ENCODE assay signal across 11 cellular contexts in genomic region chr9:10855847-10856246, GRCh38.
DNase-seq lines count a peak whose midpoint lies in the region; ATAC-seq, FAIRE-seq and TF ChIP-seq lines count a peak whose summit lies in the region.
"Had no signal": no experiment of that assay in that cellular context is flagged by ENCODE, and none has a peak within 500 bp of the region (broad histone marks: within the 10 kb centered on the region; RNA-seq: fewer than 3 reads in every experiment).

No MANE protein-coding gene starts in this region.

- H4K20me1 ChIP-seq in Loucy (ENCODE audit: insufficient read depth, low read length, poor library complexity, severe bottlenecking) = no peaks in the 10 kb centered on the region

- no peaks in the 10 kb centered on the region for H3K9me3 ChIP-seq in Loucy (ENCODE audit: insufficient read depth, low read depth, low read length)

- H3K36me3 ChIP-seq in Loucy (ENCODE audit: insufficient read depth, low read length) = no peaks in the 10 kb centered on the region

- peak; percentile 42 for DNase-seq in COR-L47 (lab: John Stamatoyannopoulos, UW)
- DNase-seq in iris pigment epithelial cell (ENCODE audit: low read depth) = peak; percentile 27
- DNase-seq: activated CD4-positive, CD25-positive, alpha-beta regulatory T cell treated with anti-CD3 and anti-CD28 coated beads, Interleukin-2, amount 50 U/mL, for 72 hours; aorta; immature natural killer cell had no signal

- no peak overlapping the region for H3K4me2 ChIP-seq in Loucy (ENCODE audit: low read depth, low read length, poor library complexity, severe bottlenecking)

- H3K79me2 ChIP-seq in Loucy (ENCODE audit: insufficient read depth, low read length) = no peaks in the 10 kb centered on the region

- no peak overlapping the region for H3K9ac ChIP-seq in Loucy (ENCODE audit: low read depth, low read length, poor library complexity, severe bottlenecking)

- no peaks in the 10 kb centered on the region for H3K4me1 ChIP-seq in Loucy (ENCODE audit: insufficient read depth, low read length, poor library complexity, severe bottlenecking)

- peak; percentile 9 for FAIRE-seq in TTC549 (lab: Jason Lieb, UNC)

- ATAC-seq in GM21381 (IDR thresholded peaks at IDR 0.05; ENCODE audit: unreplicated experiment) = no peak
- ATAC-seq in HG02588 (IDR thresholded peaks at IDR 0.05; ENCODE audit: unreplicated experiment) = no peak
- ATAC-seq in HG03097 (IDR thresholded peaks at IDR 0.05; ENCODE audit: low FRiP score, unreplicated experiment) = no peak
- no peak for ATAC-seq in HG03108 (IDR thresholded peaks at IDR 0.05; ENCODE audit: unreplicated experiment)

- no peaks in the 10 kb centered on the region for H3K9me2 ChIP-seq in Loucy (replicated peaks; ENCODE audit: low read depth, low read length)

- H3K27me3 ChIP-seq in Loucy (ENCODE audit: insufficient read depth, low read length, poor library complexity, severe bottlenecking) = no peaks in the 10 kb centered on the region

- no peak overlapping the region for H3K4me3 ChIP-seq in Loucy (ENCODE audit: low read length, poor library complexity, severe bottlenecking)

- TF ChIP-seq CTCF in Loucy (conservative IDR thresholded peaks at IDR 0.05; ENCODE audit: low read length) = peak; percentile 59

- no peak overlapping the region for H2AFZ ChIP-seq in Loucy (ENCODE audit: low read length)

- H3F3A ChIP-seq in Loucy (ENCODE audit: low read depth) = no peaks in the 10 kb centered on the region
